In the genomic region with DNA sequence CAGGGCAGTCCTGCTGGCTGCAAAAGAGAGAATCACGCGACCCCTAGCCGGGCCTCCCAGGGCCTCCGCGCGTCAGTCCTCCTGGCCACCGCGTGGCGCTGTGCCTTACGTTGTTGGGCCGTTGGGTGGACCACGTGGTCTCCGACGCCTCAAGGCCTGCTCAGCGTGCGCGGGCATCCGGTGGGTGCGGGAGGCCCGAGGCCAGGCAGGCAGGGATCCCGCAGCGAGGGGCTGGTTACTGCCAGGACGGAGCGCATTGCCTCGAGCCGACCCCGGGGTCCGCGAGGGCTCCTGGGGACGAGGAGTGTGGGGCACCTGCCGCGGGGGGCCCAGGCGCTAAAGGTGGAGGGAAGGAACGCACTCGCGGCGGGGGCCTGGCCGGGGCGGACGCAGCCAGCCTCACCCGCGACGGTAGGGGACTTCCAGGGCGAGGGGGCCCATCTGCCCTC, we compare ENCODE assay signal across 1 cellular context.
TF ChIP-seq lines count a peak whose summit lies in the region.

A gene with protein sequence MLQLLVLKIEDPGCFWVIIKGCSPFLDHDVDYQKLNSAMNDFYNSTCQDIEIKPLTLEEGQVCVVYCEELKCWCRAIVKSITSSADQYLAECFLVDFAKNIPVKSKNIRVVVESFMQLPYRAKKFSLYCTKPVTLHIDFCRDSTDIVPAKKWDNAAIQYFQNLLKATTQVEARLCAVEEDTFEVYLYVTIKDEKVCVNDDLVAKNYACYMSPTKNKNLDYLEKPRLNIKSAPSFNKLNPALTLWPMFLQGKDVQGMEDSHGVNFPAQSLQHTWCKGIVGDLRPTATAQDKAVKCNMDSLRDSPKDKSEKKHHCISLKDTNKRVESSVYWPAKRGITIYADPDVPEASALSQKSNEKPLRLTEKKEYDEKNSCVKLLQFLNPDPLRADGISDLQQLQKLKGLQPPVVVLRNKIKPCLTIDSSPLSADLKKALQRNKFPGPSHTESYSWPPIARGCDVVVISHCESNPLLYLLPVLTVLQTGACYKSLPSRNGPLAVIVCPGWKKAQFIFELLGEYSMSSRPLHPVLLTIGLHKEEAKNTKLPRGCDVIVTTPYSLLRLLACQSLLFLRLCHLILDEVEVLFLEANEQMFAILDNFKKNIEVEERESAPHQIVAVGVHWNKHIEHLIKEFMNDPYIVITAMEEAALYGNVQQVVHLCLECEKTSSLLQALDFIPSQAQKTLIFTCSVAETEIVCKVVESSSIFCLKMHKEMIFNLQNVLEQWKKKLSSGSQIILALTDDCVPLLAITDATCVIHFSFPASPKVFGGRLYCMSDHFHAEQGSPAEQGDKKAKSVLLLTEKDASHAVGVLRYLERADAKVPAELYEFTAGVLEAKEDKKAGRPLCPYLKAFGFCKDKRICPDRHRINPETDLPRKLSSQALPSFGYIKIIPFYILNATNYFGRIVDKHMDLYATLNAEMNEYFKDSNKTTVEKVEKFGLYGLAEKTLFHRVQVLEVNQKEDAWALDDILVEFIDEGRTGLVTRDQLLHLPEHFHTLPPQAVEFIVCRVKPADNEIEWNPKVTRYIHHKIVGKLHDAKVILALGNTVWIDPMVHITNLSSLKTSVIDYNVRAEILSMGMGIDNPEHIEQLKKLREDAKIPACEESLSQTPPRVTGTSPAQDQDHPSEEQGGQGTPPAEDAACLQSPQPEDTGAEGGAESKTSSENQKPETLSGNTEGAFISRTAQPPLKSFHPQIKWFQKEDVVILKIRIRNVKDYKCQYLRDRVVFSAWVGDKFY (N-terminal part only) (plus strand): TSS at position 157 of the 449 bp plus-strand sequence. CDS start 306 bp downstream, outside the sequence.

TF ChIP-seq in WTC11, 78 proteins besides CTCF, POLR2A, EP300 and RAD21 (continued from another document):
- TF ChIP-seq TEAD1 (CRISPR knock-in tag; IDR thresholded peaks at IDR 0.05): no peak
- 0 out of 2 replicates have a peak, but pooled peaks have one; percentile 33 for TF ChIP-seq CBFB (CRISPR knock-in tag; IDR thresholded peaks at IDR 0.05; ENCODE audit: low read depth)
- TF ChIP-seq, protein P1, sequence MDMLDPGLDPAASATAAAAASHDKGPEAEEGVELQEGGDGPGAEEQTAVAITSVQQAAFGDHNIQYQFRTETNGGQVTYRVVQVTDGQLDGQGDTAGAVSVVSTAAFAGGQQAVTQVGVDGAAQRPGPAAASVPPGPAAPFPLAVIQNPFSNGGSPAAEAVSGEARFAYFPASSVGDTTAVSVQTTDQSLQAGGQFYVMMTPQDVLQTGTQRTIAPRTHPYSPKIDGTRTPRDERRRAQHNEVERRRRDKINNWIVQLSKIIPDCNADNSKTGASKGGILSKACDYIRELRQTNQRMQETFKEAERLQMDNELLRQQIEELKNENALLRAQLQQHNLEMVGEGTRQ (CRISPR knock-in tag; IDR thresholded peaks at IDR 0.05): peak; percentile 84
- 0 out of 2 replicates have a peak, but pooled peaks have one; percentile 73 for TF ChIP-seq TP53 (CRISPR knock-in tag; IDR thresholded peaks at IDR 0.05)
- peak; percentile 93 for TF ChIP-seq FOXP1 (CRISPR knock-in tag; IDR thresholded peaks at IDR 0.05; ENCODE audit: borderline replicate concordance)
- TF ChIP-seq FOXJ3 (CRISPR knock-in tag; IDR thresholded peaks at IDR 0.05; ENCODE audit: borderline replicate concordance): no peak
- no peak for TF ChIP-seq SOX15 (CRISPR knock-in tag; IDR thresholded peaks at IDR 0.05)
- no peak for TF ChIP-seq ELF4 (CRISPR knock-in tag; IDR thresholded peaks at IDR 0.05; ENCODE audit: low read depth)
- TF ChIP-seq, protein P2, sequence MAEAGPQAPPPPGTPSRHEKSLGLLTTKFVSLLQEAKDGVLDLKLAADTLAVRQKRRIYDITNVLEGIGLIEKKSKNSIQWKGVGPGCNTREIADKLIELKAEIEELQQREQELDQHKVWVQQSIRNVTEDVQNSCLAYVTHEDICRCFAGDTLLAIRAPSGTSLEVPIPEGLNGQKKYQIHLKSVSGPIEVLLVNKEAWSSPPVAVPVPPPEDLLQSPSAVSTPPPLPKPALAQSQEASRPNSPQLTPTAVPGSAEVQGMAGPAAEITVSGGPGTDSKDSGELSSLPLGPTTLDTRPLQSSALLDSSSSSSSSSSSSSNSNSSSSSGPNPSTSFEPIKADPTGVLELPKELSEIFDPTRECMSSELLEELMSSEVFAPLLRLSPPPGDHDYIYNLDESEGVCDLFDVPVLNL (CRISPR knock-in tag; IDR thresholded peaks at IDR 0.05; ENCODE audit: borderline replicate concordance, low read depth): no peak
- no peak for TF ChIP-seq GABPB1 (CRISPR knock-in tag; IDR thresholded peaks at IDR 0.05)
- TF ChIP-seq, protein P3, sequence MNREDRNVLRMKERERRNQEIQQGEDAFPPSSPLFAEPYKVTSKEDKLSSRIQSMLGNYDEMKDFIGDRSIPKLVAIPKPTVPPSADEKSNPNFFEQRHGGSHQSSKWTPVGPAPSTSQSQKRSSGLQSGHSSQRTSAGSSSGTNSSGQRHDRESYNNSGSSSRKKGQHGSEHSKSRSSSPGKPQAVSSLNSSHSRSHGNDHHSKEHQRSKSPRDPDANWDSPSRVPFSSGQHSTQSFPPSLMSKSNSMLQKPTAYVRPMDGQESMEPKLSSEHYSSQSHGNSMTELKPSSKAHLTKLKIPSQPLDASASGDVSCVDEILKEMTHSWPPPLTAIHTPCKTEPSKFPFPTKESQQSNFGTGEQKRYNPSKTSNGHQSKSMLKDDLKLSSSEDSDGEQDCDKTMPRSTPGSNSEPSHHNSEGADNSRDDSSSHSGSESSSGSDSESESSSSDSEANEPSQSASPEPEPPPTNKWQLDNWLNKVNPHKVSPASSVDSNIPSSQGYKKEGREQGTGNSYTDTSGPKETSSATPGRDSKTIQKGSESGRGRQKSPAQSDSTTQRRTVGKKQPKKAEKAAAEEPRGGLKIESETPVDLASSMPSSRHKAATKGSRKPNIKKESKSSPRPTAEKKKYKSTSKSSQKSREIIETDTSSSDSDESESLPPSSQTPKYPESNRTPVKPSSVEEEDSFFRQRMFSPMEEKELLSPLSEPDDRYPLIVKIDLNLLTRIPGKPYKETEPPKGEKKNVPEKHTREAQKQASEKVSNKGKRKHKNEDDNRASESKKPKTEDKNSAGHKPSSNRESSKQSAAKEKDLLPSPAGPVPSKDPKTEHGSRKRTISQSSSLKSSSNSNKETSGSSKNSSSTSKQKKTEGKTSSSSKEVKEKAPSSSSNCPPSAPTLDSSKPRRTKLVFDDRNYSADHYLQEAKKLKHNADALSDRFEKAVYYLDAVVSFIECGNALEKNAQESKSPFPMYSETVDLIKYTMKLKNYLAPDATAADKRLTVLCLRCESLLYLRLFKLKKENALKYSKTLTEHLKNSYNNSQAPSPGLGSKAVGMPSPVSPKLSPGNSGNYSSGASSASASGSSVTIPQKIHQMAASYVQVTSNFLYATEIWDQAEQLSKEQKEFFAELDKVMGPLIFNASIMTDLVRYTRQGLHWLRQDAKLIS (CRISPR knock-in tag; IDR thresholded peaks at IDR 0.05; ENCODE audit: borderline replicate concordance): no peak
- TF ChIP-seq, protein P4, sequence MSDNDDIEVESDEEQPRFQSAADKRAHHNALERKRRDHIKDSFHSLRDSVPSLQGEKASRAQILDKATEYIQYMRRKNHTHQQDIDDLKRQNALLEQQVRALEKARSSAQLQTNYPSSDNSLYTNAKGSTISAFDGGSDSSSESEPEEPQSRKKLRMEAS (CRISPR knock-in tag; IDR thresholded peaks at IDR 0.05): peak; percentile 93
- no peak; the same call in 1 of the 2 replicates for TF ChIP-seq RELA (CRISPR knock-in tag; IDR thresholded peaks at IDR 0.05; ENCODE audit: borderline replicate concordance)
- no peak for TF ChIP-seq KAT7 (CRISPR knock-in tag; IDR thresholded peaks at IDR 0.05; ENCODE audit: borderline replicate concordance)
- TF ChIP-seq SMAD3 (CRISPR knock-in tag; IDR thresholded peaks at IDR 0.05; ENCODE audit: borderline replicate concordance): no peak
- TF ChIP-seq, protein P5, sequence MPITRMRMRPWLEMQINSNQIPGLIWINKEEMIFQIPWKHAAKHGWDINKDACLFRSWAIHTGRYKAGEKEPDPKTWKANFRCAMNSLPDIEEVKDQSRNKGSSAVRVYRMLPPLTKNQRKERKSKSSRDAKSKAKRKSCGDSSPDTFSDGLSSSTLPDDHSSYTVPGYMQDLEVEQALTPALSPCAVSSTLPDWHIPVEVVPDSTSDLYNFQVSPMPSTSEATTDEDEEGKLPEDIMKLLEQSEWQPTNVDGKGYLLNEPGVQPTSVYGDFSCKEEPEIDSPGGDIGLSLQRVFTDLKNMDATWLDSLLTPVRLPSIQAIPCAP (CRISPR knock-in tag; IDR thresholded peaks at IDR 0.05): no peak
- TF ChIP-seq JUN (CRISPR knock-in tag; IDR thresholded peaks at IDR 0.05): no peak
- TF ChIP-seq FOXK1 (CRISPR knock-in tag; IDR thresholded peaks at IDR 0.05): peak; percentile 47; the same call in 1 of the 2 replicates
- TF ChIP-seq NR2C2 (CRISPR knock-in tag; IDR thresholded peaks at IDR 0.05): 0 out of 2 replicates have a peak, but pooled peaks have one; percentile 66
